Comparison of ENCODE assay signal across 1 cellular context in the genomic region with DNA sequence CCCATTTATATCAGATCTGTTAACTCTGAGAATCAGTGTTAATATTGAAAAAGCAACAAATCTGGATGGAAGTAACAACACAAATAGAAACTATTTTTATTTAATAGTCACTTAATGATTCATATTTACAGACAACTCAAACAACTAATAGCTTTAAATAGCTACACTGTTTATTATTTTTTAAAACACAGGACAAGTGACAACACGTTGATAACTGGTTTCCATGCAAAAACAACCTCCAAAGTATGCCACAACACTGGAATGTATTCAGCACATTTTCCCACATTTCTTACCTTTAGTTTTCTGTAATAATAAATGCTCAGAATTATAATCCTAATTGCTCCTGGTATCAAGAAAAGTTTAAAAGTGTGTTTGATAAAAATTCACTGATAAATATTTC.
TF ChIP-seq lines count a peak whose summit lies in the region.

No MANE protein-coding gene starts in this region.

TF ChIP-seq in HepG2, 621 proteins besides CTCF, POLR2A, EP300 and RAD21:
- TF ChIP-seq, protein P1, sequence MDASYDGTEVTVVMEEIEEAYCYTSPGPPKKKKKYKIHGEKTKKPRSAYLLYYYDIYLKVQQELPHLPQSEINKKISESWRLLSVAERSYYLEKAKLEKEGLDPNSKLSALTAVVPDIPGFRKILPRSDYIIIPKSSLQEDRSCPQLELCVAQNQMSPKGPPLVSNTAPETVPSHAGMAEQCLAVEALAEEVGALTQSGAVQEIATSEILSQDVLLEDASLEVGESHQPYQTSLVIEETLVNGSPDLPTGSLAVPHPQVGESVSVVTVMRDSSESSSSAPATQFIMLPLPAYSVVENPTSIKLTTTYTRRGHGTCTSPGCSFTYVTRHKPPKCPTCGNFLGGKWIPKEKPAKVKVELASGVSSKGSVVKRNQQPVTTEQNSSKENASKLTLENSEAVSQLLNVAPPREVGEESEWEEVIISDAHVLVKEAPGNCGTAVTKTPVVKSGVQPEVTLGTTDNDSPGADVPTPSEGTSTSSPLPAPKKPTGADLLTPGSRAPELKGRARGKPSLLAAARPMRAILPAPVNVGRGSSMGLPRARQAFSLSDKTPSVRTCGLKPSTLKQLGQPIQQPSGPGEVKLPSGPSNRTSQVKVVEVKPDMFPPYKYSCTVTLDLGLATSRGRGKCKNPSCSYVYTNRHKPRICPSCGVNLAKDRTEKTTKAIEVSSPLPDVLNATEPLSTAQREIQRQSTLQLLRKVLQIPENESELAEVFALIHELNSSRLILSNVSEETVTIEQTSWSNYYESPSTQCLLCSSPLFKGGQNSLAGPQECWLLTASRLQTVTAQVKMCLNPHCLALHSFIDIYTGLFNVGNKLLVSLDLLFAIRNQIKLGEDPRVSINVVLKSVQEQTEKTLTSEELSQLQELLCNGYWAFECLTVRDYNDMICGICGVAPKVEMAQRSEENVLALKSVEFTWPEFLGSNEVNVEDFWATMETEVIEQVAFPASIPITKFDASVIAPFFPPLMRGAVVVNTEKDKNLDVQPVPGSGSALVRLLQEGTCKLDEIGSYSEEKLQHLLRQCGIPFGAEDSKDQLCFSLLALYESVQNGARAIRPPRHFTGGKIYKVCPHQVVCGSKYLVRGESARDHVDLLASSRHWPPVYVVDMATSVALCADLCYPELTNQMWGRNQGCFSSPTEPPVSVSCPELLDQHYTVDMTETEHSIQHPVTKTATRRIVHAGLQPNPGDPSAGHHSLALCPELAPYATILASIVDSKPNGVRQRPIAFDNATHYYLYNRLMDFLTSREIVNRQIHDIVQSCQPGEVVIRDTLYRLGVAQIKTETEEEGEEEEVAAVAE (CRISPR knock-in tag; IDR thresholded peaks at IDR 0.05; ENCODE audit: borderline replicate concordance), result no peak
- TF ChIP-seq ZNF260 (CRISPR knock-in tag; IDR thresholded peaks at IDR 0.05; ENCODE audit: borderline replicate concordance, low read depth) (no peak), XRCC5 (optimal IDR thresholded peaks at IDR 0.05; ENCODE audit: low read length) (no peak), ZNF143 (CRISPR knock-in tag; IDR thresholded peaks at IDR 0.05) (no peak), NCOA5 (CRISPR knock-in tag; IDR thresholded peaks at IDR 0.05) (no peak), ZNF367 (CRISPR knock-in tag; IDR thresholded peaks at IDR 0.05; ENCODE audit: borderline replicate concordance) (no peak), ZNF335 (CRISPR knock-in tag; IDR thresholded peaks at IDR 0.05) (no peak), KDM1A (CRISPR knock-in tag; IDR thresholded peaks at IDR 0.05) (no peak), MXD4 (CRISPR knock-in tag; IDR thresholded peaks at IDR 0.05) (no peak), ATF5 (CRISPR knock-in tag; IDR thresholded peaks at IDR 0.05; ENCODE audit: low read depth) (no peak), NCOA1 (CRISPR knock-in tag; IDR thresholded peaks at IDR 0.05) (no peak), KLF16 (CRISPR knock-in tag; IDR thresholded peaks at IDR 0.05) (no peak), TEF (CRISPR knock-in tag; IDR thresholded peaks at IDR 0.05) (no peak)
